ENCODE assay signal across 12 cellular contexts in genomic region chr5:143679777-143680176, GRCh38.
A peak's percentile ranks its signal among the peaks of the same experiment; 100 is the strongest.
DNase-seq lines count a peak whose midpoint lies in the region; ATAC-seq and TF ChIP-seq lines count a peak whose summit lies in the region.
"Had no signal": no experiment of that assay in that cellular context is flagged by ENCODE, and none has a peak within 500 bp of the region (broad histone marks: within the 10 kb centered on the region; RNA-seq: fewer than 3 reads in every experiment).

No MANE protein-coding gene starts in this region.

- in situ Hi-C loops in HAP-1 (cut with MboI; ENCODE audit: low sequenced_read_pairs), result no loop called here

- peak; percentile 57 for ATAC-seq in upper lobe of right lung
- no peak for ATAC-seq in GM18873 (IDR thresholded peaks at IDR 0.05; ENCODE audit: low FRiP score, unreplicated experiment)

- H3K4me3 ChIP-seq in breast epithelium (no peak overlapping the region), upper lobe of right lung (no peak overlapping the region), HAP-1 (no peak overlapping the region)
- H3K4me3 ChIP-seq: right lobe of liver, uterus had no signal

- H3K36me3 ChIP-seq in breast epithelium, result no peaks in the 10 kb centered on the region
- no peaks in the 10 kb centered on the region for H3K36me3 ChIP-seq in upper lobe of right lung
- H3K36me3 ChIP-seq in HAP-1 (replicated peaks), result no peaks in the 10 kb centered on the region
- H3K36me3 ChIP-seq: right lobe of liver, uterus had no signal

- intact Hi-C loops in MCF 10A (cut with micrococcal nuclease) (loop anchor here (10.0 kb wide), 1 partner anchor 515 kb away; no protein-coding TSS in a partner anchor), breast epithelium (cut with DNase I; ENCODE audit: low total_unique reads) (no loop called here), upper lobe of right lung (cut with DNase I) (no loop called here)

- H3K9me3 ChIP-seq in breast epithelium (no peaks in the 10 kb centered on the region), upper lobe of right lung (no peaks in the 10 kb centered on the region), HAP-1 (no peaks in the 10 kb centered on the region)
- H3K9me3 ChIP-seq: right lobe of liver, uterus had no signal

- POLR2A ChIA-PET in MCF 10A (lab: Yijun Ruan, JAX), result interaction anchor here (0.6 to 1.1 kb wide), 2 partner anchors 50 to 459 kb away, joined by 3 read pairs; no protein-coding TSS in a partner anchor

- H3K27me3 Mint-ChIP-seq in MCF 10A (ENCODE audit: insufficient read depth, unreplicated experiment), result no peaks in the 10 kb centered on the region

- CTCF ChIA-PET in MCF 10A (lab: Yijun Ruan, JAX), result interaction anchor here (1.2 kb wide), 1 partner anchor 17 kb away, joined by 3 read pairs; no protein-coding TSS in a partner anchor

- no peaks in the 10 kb centered on the region for H3K9me3 Mint-ChIP-seq in MCF 10A (ENCODE audit: unreplicated experiment)

- H3K4me1 ChIP-seq in breast epithelium (no peaks in the 10 kb centered on the region), upper lobe of right lung (peaks cover 7% of the 10 kb centered on the region), HAP-1 (no peaks in the 10 kb centered on the region)
- H3K4me1 ChIP-seq: right lobe of liver, uterus had no signal

- no peaks in the 10 kb centered on the region for H3K36me3 Mint-ChIP-seq in MCF 10A (ENCODE audit: insufficient read depth, unreplicated experiment)

- H3K4me1 Mint-ChIP-seq in MCF 10A (ENCODE audit: insufficient read depth, unreplicated experiment), result peaks cover 9% of the 10 kb centered on the region

- no TSS peak for BruUV-seq in MCF 10A (replicated peaks; lab: Mats Ljungman, UMichigan)

- H3K27ac ChIP-seq in breast epithelium (no peak overlapping the region), upper lobe of right lung (no peak overlapping the region)
- H3K27ac ChIP-seq: right lobe of liver, uterus had no signal

- DNase-seq in MCF 10A (ENCODE audit: unreplicated experiment), result peak; percentile 55
- no peak for DNase-seq in breast epithelium (ENCODE audit: low spot score in 2 of 2)
- peak; percentile 7 for DNase-seq in OCI-M1 (lab: John Stamatoyannopoulos, UW)
- peak; percentile 55 for DNase-seq in fibroblast of gingiva (ENCODE audit: low read depth)
- DNase-seq in upper lobe of right lung, result no peak
- DNase-seq in HAP-1 (ENCODE audit: low spot score in 2 of 2), result no peak
- DNase-seq in cerebellar nuclear complex (lab: John Stamatoyannopoulos, UW), result no peak
- DNase-seq: C1 segment of cervical spinal cord, NCI-H2107, right lobe of liver, uterus had no signal

- no peak for TF ChIP-seq CTCF in MCF 10A (IDR thresholded peaks at IDR 0.05; ENCODE audit: unreplicated experiment)
- TF ChIP-seq CTCF in breast epithelium (IDR thresholded peaks at IDR 0.05), result no peak
- TF ChIP-seq CTCF in upper lobe of right lung (IDR thresholded peaks at IDR 0.05), result no peak

- no peak overlapping the region for H3K27ac Mint-ChIP-seq in MCF 10A (ENCODE audit: low read depth, unreplicated experiment)

- H3K27me3 ChIP-seq in breast epithelium, result no peaks in the 10 kb centered on the region
- no peaks in the 10 kb centered on the region for H3K27me3 ChIP-seq in upper lobe of right lung
- no peaks in the 10 kb centered on the region for H3K27me3 ChIP-seq in HAP-1 (ENCODE audit: low read depth)
- H3K27me3 ChIP-seq: right lobe of liver, uterus had no signal

- no peak for TF ChIP-seq POLR2A in breast epithelium (IDR thresholded peaks at IDR 0.05)

- no peak overlapping the region for H3K4me3 Mint-ChIP-seq in MCF 10A (ENCODE audit: unreplicated experiment)

Comparison
In these comparisons a context has a peak if more than half of its experiments do, and no peak if none do; other contexts are left out.
1. DNase-seq: peak in MCF 10A (single experiment), OCI-M1 (single experiment) and fibroblast of gingiva (single experiment); none in breast epithelium (0 of 2), upper lobe of right lung (single experiment), HAP-1 (0 of 2) and cerebellar nuclear complex (0 of 2).